Comparison of ENCODE assay signal across 1 cellular context in genomic region chr18:22167091-22167470, GRCh38.
TF ChIP-seq lines count a peak whose summit lies in the region.

No MANE protein-coding gene starts in this region.

TF ChIP-seq in A549, 52 proteins besides CTCF, POLR2A, EP300 and RAD21 (continued from another document):
- TF ChIP-seq REST (IDR thresholded peaks at IDR 0.05) (no peak), PHF8 (IDR thresholded peaks at IDR 0.05; ENCODE audit: borderline replicate concordance, low read depth) (no peak), GATA3 (IDR thresholded peaks at IDR 0.05; ENCODE audit: borderline replicate concordance) (no peak), FOXS1 (CRISPR knock-in tag; IDR thresholded peaks at IDR 0.05) (no peak), RARB (CRISPR knock-in tag; IDR thresholded peaks at IDR 0.05) (no peak), HEYL (CRISPR knock-in tag; IDR thresholded peaks at IDR 0.05) (no peak)
